ENCODE assay signal across 10 cellular contexts in the genomic region with DNA sequence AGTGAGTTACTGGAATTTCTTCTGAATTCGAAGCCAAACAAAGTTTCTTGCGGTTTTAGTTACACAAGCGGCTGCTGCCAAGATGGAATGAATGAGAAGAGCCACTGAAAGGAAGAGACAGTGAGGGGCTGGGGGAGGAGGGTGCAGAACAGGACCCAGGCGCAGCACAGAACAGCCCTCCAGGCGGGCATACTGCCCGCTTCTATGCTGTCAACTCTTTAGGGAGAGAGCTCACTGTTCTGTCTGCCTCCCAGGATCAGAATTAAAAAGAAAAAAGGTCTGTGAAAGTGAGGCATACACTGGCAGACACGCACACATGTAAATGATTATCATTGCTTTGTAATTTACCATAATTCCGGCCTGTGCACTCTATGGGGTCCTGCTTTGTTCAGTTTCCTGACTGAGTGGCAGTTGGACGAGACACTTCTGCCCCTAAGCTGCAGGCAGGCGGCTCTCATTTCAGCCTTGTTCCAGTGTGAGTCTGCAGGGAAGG.
DNase-seq lines count a peak whose midpoint lies in the region; ATAC-seq and TF ChIP-seq lines count a peak whose summit lies in the region.
"Had no signal": no experiment of that assay in that cellular context is flagged by ENCODE, and none has a peak within 500 bp of the region (broad histone marks: within the 10 kb centered on the region; RNA-seq: fewer than 3 reads in every experiment).

No MANE protein-coding gene starts in this region.

- peak overlapping the region; percentile 35 for H3K4me3 ChIP-seq in NB4 (ENCODE audit: low read depth, low read length)
- H3K4me3 ChIP-seq in choroid plexus epithelial cell (ENCODE audit: low read depth, low read length) = no peak overlapping the region

- no peak for TF ChIP-seq CTCF in NB4 (IDR thresholded peaks at IDR 0.05; ENCODE audit: low read depth, low read length)
- TF ChIP-seq CTCF in choroid plexus epithelial cell (conservative IDR thresholded peaks at IDR 0.05; ENCODE audit: low read depth, low read length) = no peak
- no peak for TF ChIP-seq CTCF in nephron progenitor cell (IDR thresholded peaks at IDR 0.05)

- no peak for TF ChIP-seq POLR2A in NB4 (IDR thresholded peaks at IDR 0.05; ENCODE audit: extremely low read depth, insufficient read length)

- peaks cover 69% of the 10 kb centered on the region for H3K4me1 Mint-ChIP-seq in nephron progenitor cell

- peaks cover 19% of the 10 kb centered on the region for H3K9me3 Mint-ChIP-seq in nephron progenitor cell

- DNase-seq in AG20443 (ENCODE audit: low spot score) (peak; percentile 52), NB4 (ENCODE audit: low read depth) (peak; percentile 78), choroid plexus epithelial cell (ENCODE audit: low read depth) (peak; percentile 87), nephron progenitor cell (no peak), SW 1271 (lab: John Stamatoyannopoulos, UW) (no peak)
- DNase-seq in stimulated activated CD4-positive, alpha-beta T cell treated with anti-CD3 and anti-CD28 coated beads, Interleukin-1b, Interleukin-23, amount 100 ng/mL, for 48 hours = no peak
- no peak for DNase-seq in activated CD4-positive, alpha-beta T cell treated with anti-CD3 and anti-CD28 coated beads for 48 hours
- DNase-seq: esophagus squamous epithelium, occipital lobe had no signal

- H3K27me3 Mint-ChIP-seq in nephron progenitor cell (ENCODE audit: low read depth, poor library complexity) = peaks cover 7% of the 10 kb centered on the region

- peak overlapping the region; percentile 22 for H3K27ac Mint-ChIP-seq in nephron progenitor cell

- no peak overlapping the region for H3K4me3 Mint-ChIP-seq in nephron progenitor cell

- peaks cover 9% of the 10 kb centered on the region for H3K36me3 Mint-ChIP-seq in nephron progenitor cell (ENCODE audit: low read depth)

- ATAC-seq in GM19035 (IDR thresholded peaks at IDR 0.05; ENCODE audit: unreplicated experiment) = no peak

Comparison
In these comparisons a context has a peak if more than half of its experiments do, and no peak if none do; other contexts are left out.
1. DNase-seq: peak in AG20443 (single experiment), NB4 (single experiment) and choroid plexus epithelial cell (single experiment); none in nephron progenitor cell (single experiment), stimulated activated CD4-positive, alpha-beta T cell treated with anti-CD3 and anti-CD28 coated beads, Interleukin-1b, Interleukin-23, amount 100 ng/mL, for 48 hours (single experiment), SW 1271 (0 of 2) and activated CD4-positive, alpha-beta T cell treated with anti-CD3 and anti-CD28 coated beads for 48 hours (single experiment).